1 cellular context compared by ENCODE assay signal in genomic region chr3:66488492-66488891, GRCh38.
TF ChIP-seq lines count a peak whose summit lies in the region.

No MANE protein-coding gene starts in this region.

TF ChIP-seq in GM23338, 12 proteins besides CTCF, POLR2A, EP300 and RAD21 (continued from another document):
- TF ChIP-seq, protein P1, sequence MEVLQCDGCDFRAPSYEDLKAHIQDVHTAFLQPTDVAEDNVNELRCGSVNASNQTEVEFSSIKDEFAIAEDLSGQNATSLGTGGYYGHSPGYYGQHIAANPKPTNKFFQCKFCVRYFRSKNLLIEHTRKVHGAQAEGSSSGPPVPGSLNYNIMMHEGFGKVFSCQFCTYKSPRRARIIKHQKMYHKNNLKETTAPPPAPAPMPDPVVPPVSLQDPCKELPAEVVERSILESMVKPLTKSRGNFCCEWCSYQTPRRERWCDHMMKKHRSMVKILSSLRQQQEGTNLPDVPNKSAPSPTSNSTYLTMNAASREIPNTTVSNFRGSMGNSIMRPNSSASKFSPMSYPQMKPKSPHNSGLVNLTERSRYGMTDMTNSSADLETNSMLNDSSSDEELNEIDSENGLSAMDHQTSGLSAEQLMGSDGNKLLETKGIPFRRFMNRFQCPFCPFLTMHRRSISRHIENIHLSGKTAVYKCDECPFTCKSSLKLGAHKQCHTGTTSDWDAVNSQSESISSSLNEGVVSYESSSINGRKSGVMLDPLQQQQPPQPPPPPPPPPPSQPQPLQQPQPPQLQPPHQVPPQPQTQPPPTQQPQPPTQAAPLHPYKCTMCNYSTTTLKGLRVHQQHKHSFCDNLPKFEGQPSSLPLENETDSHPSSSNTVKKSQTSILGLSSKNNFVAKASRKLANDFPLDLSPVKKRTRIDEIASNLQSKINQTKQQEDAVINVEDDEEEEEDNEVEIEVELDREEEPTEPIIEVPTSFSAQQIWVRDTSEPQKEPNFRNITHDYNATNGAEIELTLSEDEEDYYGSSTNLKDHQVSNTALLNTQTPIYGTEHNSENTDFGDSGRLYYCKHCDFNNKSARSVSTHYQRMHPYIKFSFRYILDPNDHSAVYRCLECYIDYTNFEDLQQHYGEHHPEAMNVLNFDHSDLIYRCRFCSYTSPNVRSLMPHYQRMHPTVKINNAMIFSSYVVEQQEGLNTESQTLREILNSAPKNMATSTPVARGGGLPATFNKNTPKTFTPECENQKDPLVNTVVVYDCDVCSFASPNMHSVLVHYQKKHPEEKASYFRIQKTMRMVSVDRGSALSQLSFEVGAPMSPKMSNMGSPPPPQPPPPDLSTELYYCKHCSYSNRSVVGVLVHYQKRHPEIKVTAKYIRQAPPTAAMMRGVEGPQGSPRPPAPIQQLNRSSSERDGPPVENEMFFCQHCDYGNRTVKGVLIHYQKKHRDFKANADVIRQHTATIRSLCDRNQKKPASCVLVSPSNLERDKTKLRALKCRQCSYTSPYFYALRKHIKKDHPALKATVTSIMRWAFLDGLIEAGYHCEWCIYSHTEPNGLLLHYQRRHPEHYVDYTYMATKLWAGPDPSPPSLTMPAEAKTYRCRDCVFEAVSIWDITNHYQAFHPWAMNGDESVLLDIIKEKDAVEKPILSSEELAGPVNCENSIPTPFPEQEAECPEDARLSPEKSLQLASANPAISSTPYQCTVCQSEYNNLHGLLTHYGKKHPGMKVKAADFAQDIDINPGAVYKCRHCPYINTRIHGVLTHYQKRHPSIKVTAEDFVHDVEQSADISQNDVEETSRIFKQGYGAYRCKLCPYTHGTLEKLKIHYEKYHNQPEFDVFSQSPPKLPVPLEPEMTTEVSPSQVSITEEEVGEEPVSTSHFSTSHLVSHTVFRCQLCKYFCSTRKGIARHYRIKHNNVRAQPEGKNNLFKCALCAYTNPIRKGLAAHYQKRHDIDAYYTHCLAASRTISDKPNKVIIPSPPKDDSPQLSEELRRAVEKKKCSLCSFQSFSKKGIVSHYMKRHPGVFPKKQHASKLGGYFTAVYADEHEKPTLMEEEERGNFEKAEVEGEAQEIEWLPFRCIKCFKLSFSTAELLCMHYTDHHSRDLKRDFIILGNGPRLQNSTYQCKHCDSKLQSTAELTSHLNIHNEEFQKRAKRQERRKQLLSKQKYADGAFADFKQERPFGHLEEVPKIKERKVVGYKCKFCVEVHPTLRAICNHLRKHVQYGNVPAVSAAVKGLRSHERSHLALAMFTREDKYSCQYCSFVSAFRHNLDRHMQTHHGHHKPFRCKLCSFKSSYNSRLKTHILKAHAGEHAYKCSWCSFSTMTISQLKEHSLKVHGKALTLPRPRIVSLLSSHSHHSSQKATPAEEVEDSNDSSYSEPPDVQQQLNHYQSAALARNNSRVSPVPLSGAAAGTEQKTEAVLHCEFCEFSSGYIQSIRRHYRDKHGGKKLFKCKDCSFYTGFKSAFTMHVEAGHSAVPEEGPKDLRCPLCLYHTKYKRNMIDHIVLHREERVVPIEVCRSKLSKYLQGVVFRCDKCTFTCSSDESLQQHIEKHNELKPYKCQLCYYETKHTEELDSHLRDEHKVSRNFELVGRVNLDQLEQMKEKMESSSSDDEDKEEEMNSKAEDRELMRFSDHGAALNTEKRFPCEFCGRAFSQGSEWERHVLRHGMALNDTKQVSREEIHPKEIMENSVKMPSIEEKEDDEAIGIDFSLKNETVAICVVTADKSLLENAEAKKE (CRISPR knock-in tag; IDR thresholded peaks at IDR 0.05), result no peak
- no peak for TF ChIP-seq STAT1 (IDR thresholded peaks at IDR 0.05; ENCODE audit: unreplicated experiment)
- no peak for TF ChIP-seq NANOG (IDR thresholded peaks at IDR 0.05; ENCODE audit: borderline replicate concordance)
- TF ChIP-seq ETS1 (IDR thresholded peaks at IDR 0.05), result no peak
- no peak for TF ChIP-seq JUNB (IDR thresholded peaks at IDR 0.05; ENCODE audit: unreplicated experiment)
- TF ChIP-seq REST (IDR thresholded peaks at IDR 0.05; ENCODE audit: unreplicated experiment), result no peak
- no peak for TF ChIP-seq EZH2phosphoT487 (IDR thresholded peaks at IDR 0.05; ENCODE audit: unreplicated experiment)
TF ChIP-seq in GM23338: peak in this region for 0.
